ENCODE assay signal across 9 cellular contexts in the genomic region with DNA sequence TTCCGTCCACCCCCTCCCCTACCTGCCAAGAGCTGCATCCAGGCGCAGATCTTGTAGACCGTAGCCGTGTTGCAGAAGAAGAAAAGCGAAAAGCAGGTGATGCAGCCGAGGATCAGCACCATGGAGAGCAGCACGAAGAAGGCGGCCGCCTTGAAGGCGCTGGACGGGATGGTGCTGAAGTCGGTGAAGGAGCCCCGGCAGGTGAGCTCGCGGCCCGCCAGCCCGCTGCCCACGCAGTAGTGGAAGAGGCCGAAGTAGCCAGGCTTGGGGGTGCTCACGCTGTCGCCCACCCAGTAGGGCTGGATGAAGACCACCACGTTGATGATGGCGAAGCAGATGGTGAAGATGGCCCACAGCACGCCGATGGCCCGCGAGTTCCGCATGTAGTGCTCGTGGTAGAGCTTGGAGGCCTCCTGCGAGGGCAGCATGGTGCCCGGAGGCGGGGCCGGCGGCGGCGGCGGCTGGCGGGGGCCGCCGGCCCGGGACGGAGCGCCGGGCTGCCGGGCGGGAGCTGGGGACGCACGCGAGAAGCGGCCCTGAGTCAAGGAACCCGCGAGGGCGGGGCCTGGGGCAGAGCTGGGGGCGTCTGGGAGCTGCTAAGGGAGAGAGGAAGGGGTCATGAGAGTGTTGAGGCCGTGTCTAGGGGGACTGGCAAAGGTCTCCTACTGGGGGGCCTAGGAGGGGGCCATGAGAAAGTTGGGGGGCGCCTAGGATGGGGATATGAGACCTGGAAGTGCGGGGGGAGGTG. TPM values are rescaled to one million over a fixed set of nuclear protein-coding genes. Genes with fewer than 3 reads are reported as not detected.
DNase-seq lines count a peak whose midpoint lies in the region; ATAC-seq and TF ChIP-seq lines count a peak whose summit lies in the region.
"Had no signal": no experiment of that assay in that cellular context is flagged by ENCODE, and none has a peak within 500 bp of the region (broad histone marks: within the 10 kb centered on the region; RNA-seq: fewer than 3 reads in every experiment).

No MANE protein-coding gene starts in this region.

- in situ Hi-C loops in ACHN (cut with HindIII; ENCODE audit: low pct_ligation_motif_present, low pct_unique_long_range_greater_than_20kb, low sequenced_read_pairs), result no loop called here

- intact Hi-C loops in left cardiac atrium (cut with DNase I), result no loop called here

- peaks cover 43% of the 10 kb centered on the region for H3K27me3 ChIP-seq in HUES6 (ENCODE audit: control insufficient read depth, insufficient read depth, low read length)
- H3K27me3 ChIP-seq in smooth muscle cell (ENCODE audit: low read depth), result peaks cover 54% of the 10 kb centered on the region

- H3K4me1 ChIP-seq in HUES6 (ENCODE audit: control insufficient read depth, insufficient read depth, low read length) (peaks cover 16% of the 10 kb centered on the region), smooth muscle cell (ENCODE audit: low read depth) (peaks cover 3% of the 10 kb centered on the region)

- no peak for TF ChIP-seq CTCF in smooth muscle cell (IDR thresholded peaks at IDR 0.05; ENCODE audit: borderline replicate concordance, insufficient read depth, poor library complexity, severe bottlenecking)

- no peak overlapping the region for H2AFZ ChIP-seq in smooth muscle cell (ENCODE audit: low read depth)

- H3F3A ChIP-seq in smooth muscle cell (ENCODE audit: low read depth), result no peaks in the 10 kb centered on the region

- DNase-seq in ACHN (peak; percentile 32), left cardiac atrium (peak; percentile 43), smooth muscle cell (lab: John Stamatoyannopoulos, UW; ENCODE audit: unreplicated experiment) (peak; percentile 5), NCI-H226 (no peak), NCI-H146 treated with DMSO at 0.1 percent for 48 hours (lab: John Stamatoyannopoulos, UW; ENCODE audit: unreplicated experiment) (no peak)
- DNase-seq in activated T-cell treated with anti-CD3 and anti-CD28 coated beads, Interleukin-2, amount 50 U/mL, for 48 hours, result peak; percentile 50 to 63

- no peak overlapping the region for H3K27ac ChIP-seq in HUES6 (ENCODE audit: low read depth, low read length)
- H3K27ac ChIP-seq in smooth muscle cell (ENCODE audit: low read depth), result no peak overlapping the region

- H3K79me2 ChIP-seq in smooth muscle cell (ENCODE audit: low read depth), result no peaks in the 10 kb centered on the region

- H4K20me1 ChIP-seq in smooth muscle cell (ENCODE audit: low read depth), result no peaks in the 10 kb centered on the region

- H3K9me3 ChIP-seq in HUES6 (ENCODE audit: control insufficient read depth, insufficient read depth, low read depth, low read length) (no peaks in the 10 kb centered on the region), smooth muscle cell (replicated peaks; ENCODE audit: low read depth) (no peaks in the 10 kb centered on the region)

- ATAC-seq in left cardiac atrium (peak in 1 of 2 donors; percentile 40), GM19397 (IDR thresholded peaks at IDR 0.05; ENCODE audit: unreplicated experiment) (no peak)

- 3% methylated on average over 39 of the region's 57 CpGs for WGBS in smooth muscle cell (ENCODE audit: low lambda C conversion rate)

- H3K4me2 ChIP-seq in smooth muscle cell, result no peak overlapping the region

- H3K36me3 ChIP-seq in HUES6 (ENCODE audit: control insufficient read depth, insufficient read depth, low read length) (no peaks in the 10 kb centered on the region), smooth muscle cell (ENCODE audit: low read depth) (no peaks in the 10 kb centered on the region)

- H3K9ac ChIP-seq in HUES6 (ENCODE audit: low read length), result no peak overlapping the region
- H3K9ac ChIP-seq in smooth muscle cell (ENCODE audit: low read depth), result no peak overlapping the region

- H3K4me3 ChIP-seq in HUES6 (ENCODE audit: low read depth, low read length) (peak overlapping the region; percentile 68), smooth muscle cell (no peak overlapping the region)

RNA-seq across cellular contexts. Expression of a gene that starts 1.2 kb away (rescaled TPM):
- not detected for total RNA-seq in left cardiac atrium
- not detected in 2 replicates for total RNA-seq in smooth muscle cell
- polyA plus RNA-seq in smooth muscle cell, result 0.08 and 0.48 TPM in 2 replicates
- total RNA-seq: subcutaneous adipose tissue had no signal

Comparison
In these comparisons a context has a peak if more than half of its experiments do, and no peak if none do; other contexts are left out.
1. DNase-seq: peak in ACHN (single experiment), activated T-cell treated with anti-CD3 and anti-CD28 coated beads, Interleukin-2, amount 50 U/mL, for 48 hours (2 of 2), left cardiac atrium (single experiment) and smooth muscle cell (single experiment); none in NCI-H226 (single experiment) and NCI-H146 treated with DMSO at 0.1 percent for 48 hours (single experiment).